22 cellular contexts compared by ENCODE assay signal in genomic region chr13:47843005-47843404, GRCh38.
DNase-seq lines count a peak whose midpoint lies in the region; ATAC-seq lines count a peak whose summit lies in the region.
"Had no signal": no experiment of that assay in that cellular context is flagged by ENCODE, and none has a peak within 500 bp of the region (broad histone marks: within the 10 kb centered on the region; RNA-seq: fewer than 3 reads in every experiment).

No MANE protein-coding gene starts in this region.

- peak; percentile 91 for ATAC-seq in GM18511 (IDR thresholded peaks at IDR 0.05; ENCODE audit: unreplicated experiment)
- ATAC-seq in GM21447 (IDR thresholded peaks at IDR 0.05; ENCODE audit: unreplicated experiment), result peak; percentile 83
- peak; percentile 49 for ATAC-seq in HG02973 (IDR thresholded peaks at IDR 0.05; ENCODE audit: unreplicated experiment)
- ATAC-seq in HG03558 (IDR thresholded peaks at IDR 0.05; ENCODE audit: extremely low read depth, unreplicated experiment), result peak; percentile 68
- no peak for ATAC-seq in left cardiac atrium
- ATAC-seq: activated naive CD8-positive, alpha-beta T cell treated with anti-CD3 and anti-CD28 coated beads, Interleukin-2, amount 50 U/mL, for 24 hours; activated T-helper 17 cell treated with anti-CD3 and anti-CD28 coated beads, Interleukin-2, amount 50 U/mL, for 72 hours; esophagus mucosa; stimulated activated naive CD8-positive, alpha-beta T cell treated with anti-CD3 and anti-CD28 coated beads, Interleukin-15, Interleukin-2, amounts not matched to agents 100 U/mL and 50 U/mL, for 24 hours had no signal

- H3K36me3 ChIP-seq in MG63, result no peaks in the 10 kb centered on the region
- H3K36me3 ChIP-seq: vagina had no signal

- no peaks in the 10 kb centered on the region for H3K27me3 ChIP-seq in MG63
- H3K27me3 ChIP-seq: vagina had no signal

- no peak overlapping the region for H3K4me3 ChIP-seq in MG63
- H3K4me3 ChIP-seq: vagina had no signal

- DNase-seq in left cardiac atrium, result no peak
- DNase-seq in MG63, result no peak
- no peak for DNase-seq in C1 segment of cervical spinal cord (lab: John Stamatoyannopoulos, UW)
- no peak for DNase-seq in NCI-H2107 (lab: John Stamatoyannopoulos, UW)
- DNase-seq: activated B cell treated with CpG ODN at 0.5 μM for 24 hours; activated CD8-positive, alpha-beta memory T cell treated with anti-CD3 and anti-CD28 coated beads for 24 hours; activated naive CD8-positive, alpha-beta T cell treated with anti-CD3 and anti-CD28 coated beads, Interleukin-2, amount 50 U/mL, for 24 hours; CD4-positive, alpha-beta T cell; DMS79 treated with DMSO at 0.1 percent for 48 hours; immature natural killer cell; NCI-H1436 treated with DMSO at 0.1 percent for 48 hours; NCI-H345; nephron progenitor cell; SHP77; stimulated activated naive CD8-positive, alpha-beta T cell treated with anti-CD3 and anti-CD28 coated beads, Interleukin-15, Interleukin-2, amounts not matched to agents 100 U/mL and 50 U/mL, for 24 hours had no signal

- H3K9me3 ChIP-seq in MG63, result no peaks in the 10 kb centered on the region
- H3K9me3 ChIP-seq: vagina had no signal

- intact Hi-C loops in left cardiac atrium (cut with DNase I), result no loop called here

Comparison
In these comparisons a context has a peak if more than half of its experiments do, and no peak if none do; other contexts are left out.
1. ATAC-seq: peak in GM18511 (single experiment), GM21447 (single experiment), HG02973 (single experiment) and HG03558 (single experiment); none in left cardiac atrium (0 of 2).